In genomic region chr11:78428773-78429172, GRCh38 we compare ENCODE assay signal across 21 cellular contexts.
"Had no signal": no experiment of that assay in that cellular context is flagged by ENCODE, and none has a peak within 500 bp of the region (broad histone marks: within the 10 kb centered on the region; RNA-seq: fewer than 3 reads in every experiment).

No MANE protein-coding gene starts in this region.

- H3K27me3 Mint-ChIP-seq: activated naive CD8-positive, alpha-beta T cell treated with anti-CD3 and anti-CD28 coated beads for 36 hours; T-cell had no signal

- H3K27ac ChIP-seq: foreskin keratinocyte, hepatocyte, lower lobe of right lung, ovary, psoas muscle, right lobe of liver, upper lobe of right lung, VCaP had no signal

- H3K4me2 ChIP-seq: hepatocyte had no signal

- DNase-seq: activated CD4-positive, alpha-beta T cell treated with anti-CD3 and anti-CD28 coated beads for 1 hour; activated CD4-positive, alpha-beta T cell treated with anti-CD3 and anti-CD28 coated beads, Interleukin-2, amount 50 U/mL, for 48 hours; activated naive CD4-positive, alpha-beta T cell; activated naive CD8-positive, alpha-beta T cell treated with anti-CD3 and anti-CD28 coated beads for 36 hours; amniotic stem cell; foreskin keratinocyte; left cardiac atrium; lower lobe of right lung; ovary; psoas muscle; right lobe of liver; small intestine; stimulated activated CD4-positive, alpha-beta T cell treated with anti-CD3 and anti-CD28 coated beads, Interleukin-4, amount 100 ng/mL, for 1 hour; T-cell; T1000; upper lobe of right lung had no signal

- H3K27ac Mint-ChIP-seq: activated naive CD8-positive, alpha-beta T cell treated with anti-CD3 and anti-CD28 coated beads for 36 hours; activated T-helper 1 cell treated with anti-CD3 and anti-CD28 coated beads, Interleukin-12 subunit alpha, Interleukin-12 subunit beta, Interleukin-2, Interleukin-4 antibody, amounts not matched to agents 30 ng/mL and 10 ng/mL and 1 ng/mL, durations not matched to agents 14 hours and 24 hours and 36 hours; mesothelial cell of epicardium; T-cell had no signal

- H3K4me3 Mint-ChIP-seq: activated naive CD8-positive, alpha-beta T cell treated with anti-CD3 and anti-CD28 coated beads for 36 hours; activated T-helper 1 cell treated with anti-CD3 and anti-CD28 coated beads, Interleukin-12 subunit alpha, Interleukin-12 subunit beta, Interleukin-2, Interleukin-4 antibody, amounts not matched to agents 30 ng/mL and 10 ng/mL and 1 ng/mL, durations not matched to agents 14 hours and 24 hours and 36 hours; mesothelial cell of epicardium; neural crest cell; T-cell had no signal

- H3K9me3 ChIP-seq: lower lobe of right lung, ovary, psoas muscle, right lobe of liver, upper lobe of right lung had no signal

- H3K9me3 Mint-ChIP-seq: activated naive CD8-positive, alpha-beta T cell treated with anti-CD3 and anti-CD28 coated beads for 36 hours; activated T-helper 1 cell treated with anti-CD3 and anti-CD28 coated beads, Interleukin-12 subunit alpha, Interleukin-12 subunit beta, Interleukin-2, Interleukin-4 antibody, amounts not matched to agents 30 ng/mL and 10 ng/mL and 1 ng/mL, durations not matched to agents 14 hours and 24 hours and 36 hours; mesothelial cell of epicardium; neural crest cell; T-cell had no signal

- H3K27me3 ChIP-seq: foreskin keratinocyte, hepatocyte, ovary, right lobe of liver, upper lobe of right lung had no signal

- H3K4me1 ChIP-seq: psoas muscle, right lobe of liver had no signal

- H3K36me3 ChIP-seq: lower lobe of right lung, ovary, right lobe of liver, upper lobe of right lung had no signal

- H3K79me2 ChIP-seq: hepatocyte had no signal

- H3K4me3 ChIP-seq: hepatocyte, lower lobe of right lung, ovary, psoas muscle, right lobe of liver, upper lobe of right lung had no signal

- ATAC-seq: foreskin keratinocyte, left cardiac atrium, lower lobe of right lung, psoas muscle, right lobe of liver, T-cell, upper lobe of right lung had no signal
